Comparison of ENCODE assay signal across 11 cellular contexts in genomic region chr6:163529605-163530004, GRCh38.
DNase-seq lines count a peak whose midpoint lies in the region; ATAC-seq and TF ChIP-seq lines count a peak whose summit lies in the region.
"Had no signal": no experiment of that assay in that cellular context is flagged by ENCODE, and none has a peak within 500 bp of the region (broad histone marks: within the 10 kb centered on the region; RNA-seq: fewer than 3 reads in every experiment).

No MANE protein-coding gene starts in this region.

- in situ Hi-C loops in gastrocnemius medialis (cut with MboI; ENCODE audit: low sequenced_read_pairs in 4 of 4) = no loop called here

- H3K27me3 ChIP-seq in adipocyte (replicated peaks; ENCODE audit: control insufficient read depth, insufficient read depth, low read length) = no peaks in the 10 kb centered on the region
- no peaks in the 10 kb centered on the region for H3K27me3 ChIP-seq in gastrocnemius medialis

- TF ChIP-seq CTCF in gastrocnemius medialis (IDR thresholded peaks at IDR 0.05 in 4 of 5, conservative IDR thresholded peaks at IDR 0.05 in 1 of 5) = no peak

- ATAC-seq in gastrocnemius medialis (no peak), HG03520 (IDR thresholded peaks at IDR 0.05; ENCODE audit: unreplicated experiment) (no peak)

- peaks cover 3% of the 10 kb centered on the region for H3K36me3 ChIP-seq in adipocyte (ENCODE audit: control insufficient read depth, insufficient read depth, low read length, severe bottlenecking)
- no peaks in the 10 kb centered on the region for H3K36me3 ChIP-seq in gastrocnemius medialis

- TF ChIP-seq POLR2A in gastrocnemius medialis (IDR thresholded peaks at IDR 0.05) = no peak

- intact Hi-C loops in gastrocnemius medialis (cut with DNase I; ENCODE audit: low total_unique reads) = loop anchor here (2.0 to 5.0 kb wide), 4 partner anchors 37 to 433 kb away; no protein-coding TSS in a partner anchor

- H3K9ac ChIP-seq in adipocyte (ENCODE audit: low read length) = peak overlapping the region; percentile 13

- H3K9me3 ChIP-seq in adipocyte (ENCODE audit: control insufficient read depth, low read length) (no peaks in the 10 kb centered on the region), gastrocnemius medialis (no peaks in the 10 kb centered on the region)

- H3K4me1 ChIP-seq in adipocyte (ENCODE audit: control insufficient read depth, insufficient read depth, low read length) = peaks cover 89% of the 10 kb centered on the region
- H3K4me1 ChIP-seq in gastrocnemius medialis = peaks cover 94 to 100% of the 10 kb centered on the region in 2 donors

- peak; percentile 13 for DNase-seq in H4 (ENCODE audit: low spot score)
- peak; percentile 88 for DNase-seq in adipocyte (ENCODE audit: low read depth)
- peak; percentile 44 for DNase-seq in foreskin melanocyte
- DNase-seq in gastrocnemius medialis = no peak
- no peak for DNase-seq in NOMO-1 treated with dmso at 0.1 percent for 144 hours (lab: John Stamatoyannopoulos, UW; ENCODE audit: unreplicated experiment)
- DNase-seq in midbrain (lab: John Stamatoyannopoulos, UW) = no peak
- DNase-seq in NCI-H1092 (lab: John Stamatoyannopoulos, UW) = no peak
- DNase-seq: activated CD4-positive, alpha-beta T cell treated with anti-CD3 and anti-CD28 coated beads for 48 hours; activated naive CD4-positive, alpha-beta T cell treated with anti-CD3 and anti-CD28 coated beads for 36 hours; NCI-H2081 treated with DMSO at 0.1 percent for 48 hours had no signal

- H3K4me3 ChIP-seq in adipocyte (ENCODE audit: low read length) (peak overlapping the region; percentile 52), gastrocnemius medialis (no peak overlapping the region)

- peak overlapping the region; percentile 75 to 85 (median 82) for H3K27ac ChIP-seq in gastrocnemius medialis

Comparison
In these comparisons a context has a peak if more than half of its experiments do, and no peak if none do; other contexts are left out.
1. DNase-seq: peak in H4 (single experiment), adipocyte (single experiment) and foreskin melanocyte (single experiment); none in gastrocnemius medialis (0 of 2), NOMO-1 treated with dmso at 0.1 percent for 144 hours (single experiment), midbrain (single experiment) and NCI-H1092 (single experiment).